Comparison of ENCODE assay signal across 20 cellular contexts in genomic region chr7:20152511-20152910, GRCh38.
A peak's percentile ranks its signal among the peaks of the same experiment; 100 is the strongest.
DNase-seq lines count a peak whose midpoint lies in the region; ATAC-seq, FAIRE-seq and TF ChIP-seq lines count a peak whose summit lies in the region.
"Had no signal": no experiment of that assay in that cellular context is flagged by ENCODE, and none has a peak within 500 bp of the region (broad histone marks: within the 10 kb centered on the region; RNA-seq: fewer than 3 reads in every experiment).

No MANE protein-coding gene starts in this region.

- H3K4me2 ChIP-seq in Loucy (ENCODE audit: low read depth, low read length, poor library complexity, severe bottlenecking) (peak overlapping the region; percentile 62), smooth muscle cell (peak overlapping the region; percentile 42)

- peak; percentile 99 for FAIRE-seq in endometrium (lab: Jason Lieb, UNC)
- FAIRE-seq: islet of Langerhans had no signal

- peak; percentile 71 for DNase-seq in DMS79 treated with DMSO at 0.1 percent for 48 hours (lab: John Stamatoyannopoulos, UW)
- DNase-seq in smooth muscle cell (lab: John Stamatoyannopoulos, UW; ENCODE audit: unreplicated experiment), result no peak
- no peak for DNase-seq in amygdala (lab: John Stamatoyannopoulos, UW)
- DNase-seq in inferior parietal cortex (ENCODE audit: extremely low spot score), result no peak
- no peak for DNase-seq in activated effector memory CD4-positive, alpha-beta T cell treated with anti-CD3 and anti-CD28 coated beads, Interleukin-2, amount 50 U/mL, for 16 hours
- DNase-seq: activated B cell treated with CpG ODN at 0.5 μM for 24 hours; activated naive CD8-positive, alpha-beta T cell treated with anti-CD3 and anti-CD28 coated beads, Interleukin-2, amount 10 ng/mL, durations not matched to agents 7 days and 5 days; DMS153; dorsolateral prefrontal cortex; H9; head of caudate nucleus; NCI-H1048; NCI-H524 had no signal

- ATAC-seq in GM19324 (IDR thresholded peaks at IDR 0.05; ENCODE audit: low FRiP score, unreplicated experiment), result no peak
- ATAC-seq: esophagus mucosa; natural killer cell treated with Interleukin-12 subunit alpha and Interleukin-12 subunit beta and Interleukin-15 and Interleukin-18, amount 100 ng/mL, for 72 hours had no signal

- H3K4me1 ChIP-seq in Loucy (ENCODE audit: insufficient read depth, low read length, poor library complexity, severe bottlenecking) (peaks cover 22% of the 10 kb centered on the region), smooth muscle cell (ENCODE audit: low read depth) (no peaks in the 10 kb centered on the region)

- H3K36me3 ChIP-seq in Loucy (ENCODE audit: insufficient read depth, low read length) (no peaks in the 10 kb centered on the region), smooth muscle cell (ENCODE audit: low read depth) (no peaks in the 10 kb centered on the region)
- H3K36me3 ChIP-seq: BE2C had no signal

- H3K27ac ChIP-seq in smooth muscle cell (ENCODE audit: low read depth), result peak overlapping the region; percentile 24
- H3K27ac ChIP-seq: dorsolateral prefrontal cortex had no signal

- H2AFZ ChIP-seq in Loucy (ENCODE audit: low read length) (no peak overlapping the region), smooth muscle cell (ENCODE audit: low read depth) (no peak overlapping the region)

- H3K27me3 ChIP-seq in Loucy (ENCODE audit: insufficient read depth, low read length, poor library complexity, severe bottlenecking), result no peaks in the 10 kb centered on the region
- H3K27me3 ChIP-seq in smooth muscle cell (ENCODE audit: low read depth), result no peaks in the 10 kb centered on the region
- H3K27me3 ChIP-seq: BE2C, dorsolateral prefrontal cortex had no signal

- no peak for TF ChIP-seq CTCF in Loucy (conservative IDR thresholded peaks at IDR 0.05; ENCODE audit: low read length)
- no peak for TF ChIP-seq CTCF in smooth muscle cell (IDR thresholded peaks at IDR 0.05; ENCODE audit: borderline replicate concordance, insufficient read depth, poor library complexity, severe bottlenecking)

- H3F3A ChIP-seq in Loucy (ENCODE audit: low read depth) (no peaks in the 10 kb centered on the region), smooth muscle cell (ENCODE audit: low read depth) (no peaks in the 10 kb centered on the region)

- H3K79me2 ChIP-seq in Loucy (ENCODE audit: insufficient read depth, low read length) (no peaks in the 10 kb centered on the region), smooth muscle cell (ENCODE audit: low read depth) (no peaks in the 10 kb centered on the region)

- H3K9me2 ChIP-seq in Loucy (replicated peaks; ENCODE audit: low read depth, low read length), result no peaks in the 10 kb centered on the region

- H3K4me3 ChIP-seq in Loucy (ENCODE audit: low read length, poor library complexity, severe bottlenecking), result peak overlapping the region; percentile 48
- no peak overlapping the region for H3K4me3 ChIP-seq in smooth muscle cell
- H3K4me3 ChIP-seq: dorsolateral prefrontal cortex had no signal

- H3K9ac ChIP-seq in Loucy (ENCODE audit: low read depth, low read length, poor library complexity, severe bottlenecking) (no peak overlapping the region), smooth muscle cell (ENCODE audit: low read depth) (no peak overlapping the region)

- H4K20me1 ChIP-seq in Loucy (ENCODE audit: insufficient read depth, low read length, poor library complexity, severe bottlenecking) (no peaks in the 10 kb centered on the region), smooth muscle cell (ENCODE audit: low read depth) (no peaks in the 10 kb centered on the region)

- H3K9me3 ChIP-seq in Loucy (ENCODE audit: insufficient read depth, low read depth, low read length) (no peaks in the 10 kb centered on the region), smooth muscle cell (replicated peaks; ENCODE audit: low read depth) (no peaks in the 10 kb centered on the region)
- H3K9me3 ChIP-seq: BE2C had no signal
